ENCODE assay signal across 36 cellular contexts in genomic region chr3:89612027-89612426, GRCh38.
"Had no signal": no experiment of that assay in that cellular context is flagged by ENCODE, and none has a peak within 500 bp of the region (broad histone marks: within the 10 kb centered on the region; RNA-seq: fewer than 3 reads in every experiment).

No MANE protein-coding gene starts in this region.

- H3K9me3 ChIP-seq: MG63 had no signal

- H3K36me3 ChIP-seq: MG63 had no signal

- H3K27me3 ChIP-seq: MG63 had no signal

- H3K4me3 ChIP-seq: MG63 had no signal

- DNase-seq: Karpas-422, Kasumi-1, MG63, MM.1S, MV-4-11, NCI-H1048, NCI-H1092, NCI-H1092 treated with DMSO at 0.1 percent for 48 hours, NCI-H1105, NCI-H1105 treated with DMSO at 0.1 percent for 48 hours, NCI-H1417, NCI-H1417 treated with DMSO at 0.1 percent for 48 hours, NCI-H1436, NCI-H1436 treated with DMSO at 0.1 percent for 48 hours, NCI-H146, NCI-H1694, NCI-H1694 treated with DMSO at 0.1 percent for 48 hours, NCI-H187, NCI-H187 treated with DMSO at 0.1 percent for 48 hours, NCI-H1930, NCI-H2029, NCI-H2029 treated with DMSO at 0.1 percent for 48 hours, NCI-H2081, NCI-H2081 treated with DMSO at 0.1 percent for 48 hours, NCI-H2107, NCI-H2171, NCI-H2171 treated with DMSO at 0.1 percent for 48 hours, NCI-H2227 treated with DMSO at 0.1 percent for 48 hours, NCI-H226, NCI-H345, NCI-H446, NCI-H446 treated with DMSO at 0.1 percent for 48 hours, NCI-H510A, NCI-H510A treated with DMSO at 0.1 percent for 48 hours, NCI-H524, NCI-H524 treated with DMSO at 0.1 percent for 48 hours had no signal
